In the genomic region with DNA sequence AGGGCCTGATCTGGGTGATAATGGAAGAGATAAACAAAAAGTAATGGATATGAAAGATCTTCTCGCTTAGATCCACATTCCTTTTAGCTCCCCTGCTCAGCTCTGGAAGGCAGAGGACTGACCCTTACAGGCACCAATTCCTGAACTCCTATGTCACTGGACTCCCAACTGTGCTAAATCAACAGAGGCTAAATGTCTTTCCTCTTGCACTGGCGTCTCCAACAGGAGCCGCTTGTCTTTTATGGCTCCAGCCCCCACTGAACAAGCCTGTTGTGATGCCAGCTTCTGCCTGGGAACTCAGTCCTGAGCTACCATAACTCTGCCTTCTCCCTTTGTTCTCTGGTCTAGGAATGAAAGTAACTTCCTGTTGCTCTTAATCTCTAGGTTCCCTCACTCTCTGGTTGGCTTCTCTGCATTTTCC, we compare ENCODE assay signal across 12 cellular contexts.
DNase-seq lines count a peak whose midpoint lies in the region; TF ChIP-seq lines count a peak whose summit lies in the region.
"Had no signal": no experiment of that assay in that cellular context is flagged by ENCODE, and none has a peak within 500 bp of the region (broad histone marks: within the 10 kb centered on the region; RNA-seq: fewer than 3 reads in every experiment).

No MANE protein-coding gene starts in this region.

- H3K9ac ChIP-seq in iPS-20b (ENCODE audit: low read depth, low read length), result peak overlapping the region; percentile 26; the same call in 1 of the 2 replicates

- H3K36me3 ChIP-seq in iPS-20b (ENCODE audit: insufficient read depth, low read depth, low read length), result no peaks in the 10 kb centered on the region
- H3K36me3 ChIP-seq: neutrophil had no signal

- H3K9me3 ChIP-seq in iPS-20b (ENCODE audit: insufficient read depth, low read depth, low read length), result no peaks in the 10 kb centered on the region
- H3K9me3 ChIP-seq: neutrophil had no signal

- DNase-seq in HEK293T (ENCODE audit: extremely low spot score), result peak; percentile 25
- peak; percentile 8 for DNase-seq in UCSD-AML1 (lab: John Stamatoyannopoulos, UW; ENCODE audit: unreplicated experiment)
- peak; percentile 88 for DNase-seq in smooth muscle cell of the brain vasculature (ENCODE audit: low read depth, low spot score)
- DNase-seq in GM19238 (ENCODE audit: insufficient read length, low spot score), result no peak
- no peak for DNase-seq in effector CD8-positive, alpha-beta T cell (lab: John Stamatoyannopoulos, UW)
- no peak for DNase-seq in glomerular visceral epithelial cell (ENCODE audit: extremely low spot score)
- DNase-seq: activated CD4-positive, alpha-beta memory T cell treated with anti-CD3 and anti-CD28 coated beads, Interleukin-2, amount 10 ng/mL, durations not matched to agents 7 days and 5 days; activated naive CD8-positive, alpha-beta T cell treated with anti-CD3 and anti-CD28 coated beads, Interleukin-2, amount 10 ng/mL, durations not matched to agents 7 days and 5 days; NCI-H526 treated with DMSO at 0.1 percent for 48 hours; stimulated activated CD4-positive, alpha-beta T cell treated with anti-CD3 and anti-CD28 coated beads, Interleukin-2, amount 100 ng/mL, for 48 hours had no signal

- H3K27ac ChIP-seq in iPS-20b (ENCODE audit: low read length), result peak overlapping the region; percentile 57
- H3K27ac ChIP-seq: neutrophil had no signal

- H3K4me3 ChIP-seq in iPS-20b (ENCODE audit: low read length), result peak overlapping the region; percentile 27; the same call in 1 of the 2 replicates

- H3K4me1 ChIP-seq in iPS-20b (ENCODE audit: insufficient read depth, low read length), result peaks cover 21% of the 10 kb centered on the region

- H3K27me3 ChIP-seq in iPS-20b (ENCODE audit: insufficient read depth, low read length), result no peaks in the 10 kb centered on the region
- H3K27me3 ChIP-seq: neutrophil had no signal

- CTCF ChIA-PET in HEK293T (lab: Yijun Ruan, JAX), result no interaction called here

- POLR2A ChIA-PET in HEK293T (lab: Yijun Ruan, JAX), result no interaction called here

TF ChIP-seq in HEK293T, 16 proteins besides CTCF, POLR2A, EP300 and RAD21:
- TF ChIP-seq SUZ12 (IDR thresholded peaks at IDR 0.05) (no peak), ZNF384 (IDR thresholded peaks at IDR 0.05) (no peak), FOXM1 (IDR thresholded peaks at IDR 0.05; ENCODE audit: borderline replicate concordance) (no peak), SP1 (IDR thresholded peaks at IDR 0.05) (no peak), FOXA1 (IDR thresholded peaks at IDR 0.05) (no peak), ARNT (IDR thresholded peaks at IDR 0.05) (no peak), LEF1 (IDR thresholded peaks at IDR 0.05; ENCODE audit: borderline replicate concordance) (no peak), TARDBP (IDR thresholded peaks at IDR 0.05) (no peak), CTBP1 (IDR thresholded peaks at IDR 0.05; ENCODE audit: borderline replicate concordance) (no peak), HDGF (IDR thresholded peaks at IDR 0.05; ENCODE audit: borderline replicate concordance) (no peak)

Comparison
In these comparisons a context has a peak if more than half of its experiments do, and no peak if none do; other contexts are left out.
1. DNase-seq: peak in HEK293T (single experiment), UCSD-AML1 (single experiment) and smooth muscle cell of the brain vasculature (single experiment); none in GM19238 (single experiment), effector CD8-positive, alpha-beta T cell (single experiment) and glomerular visceral epithelial cell (single experiment).